Comparison of ENCODE assay signal across 23 cellular contexts in the genomic region with DNA sequence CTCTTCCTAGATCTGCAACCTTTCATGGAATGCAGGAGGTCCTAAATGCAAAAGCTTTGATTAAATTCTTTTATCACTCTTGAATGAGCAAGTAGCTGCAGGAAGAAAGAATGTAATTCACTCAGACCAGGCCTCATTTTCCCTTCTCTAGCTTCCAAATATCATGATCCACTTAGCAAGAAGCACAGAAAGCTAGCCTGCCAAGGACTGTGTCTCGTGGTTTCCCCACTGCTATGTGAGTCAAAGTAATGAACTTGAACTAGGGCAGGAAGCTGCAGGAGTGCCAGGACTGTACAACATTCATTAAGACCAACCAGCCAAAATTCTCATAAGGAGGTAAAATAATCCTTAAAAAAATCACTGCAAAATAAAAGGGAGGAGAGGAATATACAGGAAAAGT.
DNase-seq lines count a peak whose midpoint lies in the region; ATAC-seq, FAIRE-seq and TF ChIP-seq lines count a peak whose summit lies in the region.
"Had no signal": no experiment of that assay in that cellular context is flagged by ENCODE, and none has a peak within 500 bp of the region (broad histone marks: within the 10 kb centered on the region; RNA-seq: fewer than 3 reads in every experiment).

No MANE protein-coding gene starts in this region.

- H3K27me3 ChIP-seq in heart left ventricle (no peaks in the 10 kb centered on the region), vagina (no peaks in the 10 kb centered on the region), small intestine (ENCODE audit: control insufficient read depth in 2 of 2, insufficient read depth in 2 of 2, low read length in 2 of 2) (no peaks in the 10 kb centered on the region)
- H3K27me3 ChIP-seq: ascending aorta, upper lobe of right lung had no signal

- 18 to 24% (median 23%) methylated on average over 1 of the region's 1 CpG for WGBS in heart left ventricle, 4 donors
- WGBS in small intestine, 3 donors = 19 to 35% (median 22%) methylated on average over 1 of the region's 1 CpG

- peak; percentile 73 to 89 (median 82) for ATAC-seq in heart left ventricle
- ATAC-seq: GM12878, upper lobe of right lung had no signal

- H3K4me1 ChIP-seq in heart left ventricle (peaks cover 0 to 18% (median 0%) of the 10 kb centered on the region in 12 donors), vagina (no peaks in the 10 kb centered on the region), small intestine (ENCODE audit: control insufficient read depth in 2 of 2, insufficient read depth in 1 of 2, low read depth in 1 of 2, low read length in 1 of 2) (no peaks in the 10 kb centered on the region)
- H3K4me1 ChIP-seq: ascending aorta, upper lobe of right lung had no signal

- TF ChIP-seq POLR2A in heart left ventricle (IDR thresholded peaks at IDR 0.05) = no peak
- no peak for TF ChIP-seq POLR2A in vagina (IDR thresholded peaks at IDR 0.05)

- peak; percentile 2 for DNase-seq in astrocyte of the hippocampus (ENCODE audit: low read depth, low spot score)
- DNase-seq in heart left ventricle = peak in 4 of 5 donors; percentile 24 to 63 (median 35)
- peak; percentile 49 for DNase-seq in middle frontal gyrus (ENCODE audit: extremely low spot score, low spot score)
- DNase-seq in vagina (ENCODE audit: extremely low spot score in 2 of 2) = no peak
- DNase-seq in small intestine = no peak
- no peak for DNase-seq in GF-D8 (lab: John Stamatoyannopoulos, UW)
- DNase-seq in activated CD4-positive, alpha-beta T cell treated with anti-CD3 and anti-CD28 coated beads, Interleukin-2, amount 50 U/mL, for 48 hours = no peak
- DNase-seq: activated B cell treated with CpG ODN at 0.5 μM for 24 hours; activated CD4-positive, alpha-beta memory T cell treated with anti-CD3 and anti-CD28 coated beads for 36 hours; activated CD8-positive, alpha-beta memory T cell treated with anti-CD3 and anti-CD28 coated beads, Interleukin-2, amount 50 U/mL, for 4 hours; activated naive CD4-positive, alpha-beta T cell treated with anti-CD3 and anti-CD28 coated beads, Interleukin-2, amount 50 U/mL, for 16 hours; CD4-positive, CD25-positive, alpha-beta regulatory T cell; central memory CD4-positive, alpha-beta T cell; KG1; NCI-H1417; NCI-H2081 treated with DMSO at 0.1 percent for 48 hours; NCI-H774; stimulated activated CD4-positive, alpha-beta T cell treated with anti-CD3 and anti-CD28 coated beads, Interleukin-2, amount 100 ng/mL, for 24 hours; T-helper 1 cell; upper lobe of right lung had no signal

- TF ChIP-seq CTCF in heart left ventricle (IDR thresholded peaks at IDR 0.05) (no peak), vagina (IDR thresholded peaks at IDR 0.05) (no peak)

- H3K9me3 ChIP-seq in heart left ventricle (peaks cover 0 to 20% (median 2%) of the 10 kb centered on the region in 12 donors), vagina (no peaks in the 10 kb centered on the region), small intestine (ENCODE audit: control insufficient read depth, low read depth) (peaks cover 2% of the 10 kb centered on the region)
- H3K9me3 ChIP-seq: upper lobe of right lung had no signal

- H3K4me3 ChIP-seq in heart left ventricle = no peak overlapping the region
- H3K4me3 ChIP-seq in vagina = no peak overlapping the region
- no peak overlapping the region for H3K4me3 ChIP-seq in small intestine (ENCODE audit: low read depth in 1 of 2, low read length in 2 of 2)
- H3K4me3 ChIP-seq: ascending aorta, GM12878, upper lobe of right lung had no signal

- FAIRE-seq in small intestine (lab: Jason Lieb, UNC) = no peak
- FAIRE-seq: D721Med, GM12878 had no signal

- intact Hi-C loops in heart left ventricle (cut with DNase I) (loop anchor here in 1 of 10 donors (10.0 kb wide), 1 partner anchor 462 kb away; no protein-coding TSS in a partner anchor), vagina (cut with DNase I) (no loop called here)

- no peaks in the 10 kb centered on the region for H3K36me3 ChIP-seq in heart left ventricle
- no peaks in the 10 kb centered on the region for H3K36me3 ChIP-seq in vagina
- no peaks in the 10 kb centered on the region for H3K36me3 ChIP-seq in small intestine (ENCODE audit: control insufficient read depth in 2 of 2, insufficient read depth in 2 of 2, low read length in 2 of 2)
- H3K36me3 ChIP-seq: ascending aorta, upper lobe of right lung had no signal

- peak overlapping the region in 7 of 12 donors; percentile 14 to 66 (median 43) for H3K27ac ChIP-seq in heart left ventricle
- peak overlapping the region; percentile 34 for H3K27ac ChIP-seq in vagina
- no peak overlapping the region for H3K27ac ChIP-seq in small intestine (ENCODE audit: low read depth in 1 of 2, low read length in 1 of 2)
- H3K27ac ChIP-seq: ascending aorta, upper lobe of right lung had no signal

Comparison
In these comparisons a context has a peak if more than half of its experiments do, and no peak if none do; other contexts are left out.
1. DNase-seq: peak in astrocyte of the hippocampus (single experiment), heart left ventricle (4 of 5) and middle frontal gyrus (single experiment); none in vagina (0 of 2), small intestine (single experiment), GF-D8 (single experiment) and activated CD4-positive, alpha-beta T cell treated with anti-CD3 and anti-CD28 coated beads, Interleukin-2, amount 50 U/mL, for 48 hours (0 of 2).
2. H3K27ac ChIP-seq: peak in heart left ventricle (7 of 12) and vagina (single experiment); none in small intestine (0 of 2).